ENCODE assay signal across 8 cellular contexts in the genomic region with DNA sequence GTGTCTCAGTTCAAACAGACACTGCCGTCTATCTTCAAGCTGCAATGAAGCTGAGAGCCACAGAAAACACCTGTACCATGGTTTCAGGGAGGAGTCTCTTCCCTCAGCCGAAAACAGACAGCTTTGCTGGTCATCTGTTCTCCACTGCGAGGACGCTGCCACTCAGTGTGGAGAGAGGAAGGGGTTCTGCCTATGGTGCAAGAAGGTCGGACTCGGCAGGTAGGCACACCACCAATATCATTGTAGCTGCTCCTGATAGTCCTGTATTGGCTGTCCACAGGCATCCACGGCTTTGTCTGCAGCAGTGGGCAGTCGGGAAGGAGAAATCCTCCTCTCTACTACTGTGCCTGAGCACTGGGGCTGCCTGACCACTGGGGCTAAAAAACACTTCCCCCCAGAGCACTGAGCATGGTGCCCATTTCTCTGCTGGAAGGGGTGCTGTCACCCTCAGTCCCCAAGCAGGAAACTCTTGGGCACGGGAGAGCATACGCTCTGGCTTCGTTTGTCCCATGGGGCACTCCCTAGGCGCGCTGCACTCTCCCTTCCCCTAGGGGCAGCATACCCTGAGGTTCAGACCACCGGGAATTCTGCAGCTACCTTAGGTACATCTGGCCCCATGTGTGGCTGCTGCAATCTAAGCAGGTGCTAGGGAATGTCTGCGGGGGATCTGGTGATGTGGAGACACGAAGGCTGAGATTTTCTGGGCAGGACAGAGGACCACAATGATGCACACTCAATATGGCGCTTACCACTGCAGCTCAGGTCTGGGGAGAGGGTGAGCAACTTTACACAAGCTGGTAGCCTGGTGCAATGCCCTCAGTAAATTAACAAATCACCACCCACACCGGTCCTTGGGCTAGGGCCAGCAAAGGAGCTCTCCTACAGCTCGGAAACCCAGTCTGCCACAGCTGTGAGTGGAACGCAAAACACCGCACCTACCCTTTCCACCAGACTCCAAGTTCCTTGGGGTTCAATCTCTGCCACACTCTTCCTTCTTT.
DNase-seq lines count a peak whose midpoint lies in the region; ATAC-seq, FAIRE-seq and TF ChIP-seq lines count a peak whose summit lies in the region.

No MANE protein-coding gene starts in this region.

- DNase-seq in GM12891 (ENCODE audit: insufficient read length, low spot score) (no peak), body of pancreas (peak; percentile 61 to 74 (median 68)), hippocampal formation (lab: John Stamatoyannopoulos, UW) (no peak), globus pallidus (ENCODE audit: low spot score) (no peak), SKM-1 treated with dmso at 0.1 percent for 144 hours (lab: John Stamatoyannopoulos, UW; ENCODE audit: unreplicated experiment) (no peak)
- no peak for DNase-seq in Jurkat, Clone E6-1 (ENCODE audit: low read depth, low spot score)

- FAIRE-seq in GM12891 (lab: Jason Lieb, UNC), result peak; percentile 55

- TF ChIP-seq CTCF in body of pancreas (IDR thresholded peaks at IDR 0.05), result peak; percentile 38 to 78 (median 58)

- intact Hi-C loops in body of pancreas (cut with DNase I), result no loop called here

- H3K27me3 ChIP-seq in body of pancreas, result no peaks in the 10 kb centered on the region
- no peaks in the 10 kb centered on the region for H3K27me3 ChIP-seq in mucosa of rectum (ENCODE audit: control insufficient read depth in 2 of 2, insufficient read depth in 2 of 2, low read length in 2 of 2)

- H3K4me1 ChIP-seq in body of pancreas (no peaks in the 10 kb centered on the region), mucosa of rectum (ENCODE audit: control insufficient read depth in 2 of 2, insufficient read depth in 2 of 2, low read length in 2 of 2) (no peaks in the 10 kb centered on the region)

- WGBS in body of pancreas, 2 donors, result 29 to 43% methylated on average over 15 to 21 of the region's 21 CpGs

- no peaks in the 10 kb centered on the region for H3K36me3 ChIP-seq in body of pancreas (replicated peaks in 1 of 2; ENCODE audit: insufficient read depth in 1 of 2, low read depth in 2 of 2)
- no peaks in the 10 kb centered on the region for H3K36me3 ChIP-seq in mucosa of rectum (ENCODE audit: control insufficient read depth in 2 of 2, insufficient read depth in 2 of 2, low read length in 2 of 2)

- H3K27ac ChIP-seq in body of pancreas (peak overlapping the region in 3 of 4 donors; percentile 42 to 53 (median 45)), mucosa of rectum (ENCODE audit: low read depth in 2 of 2, low read length in 2 of 2) (peak overlapping the region; percentile 33 to 43)

- TF ChIP-seq POLR2A in GM12891 (IDR thresholded peaks at IDR 0.05; ENCODE audit: low read depth, low read length), result no peak
- no peak for TF ChIP-seq POLR2A in body of pancreas (IDR thresholded peaks at IDR 0.05)

- no peaks in the 10 kb centered on the region for H3K9me3 ChIP-seq in body of pancreas
- no peaks in the 10 kb centered on the region for H3K9me3 ChIP-seq in mucosa of rectum (ENCODE audit: control insufficient read depth in 2 of 2, low read length in 2 of 2)

- H3K4me3 ChIP-seq in Jurkat, Clone E6-1 (ENCODE audit: low read length), result peak overlapping the region; percentile 35
- peak overlapping the region; percentile 43 to 67 for H3K4me3 ChIP-seq in body of pancreas
- H3K4me3 ChIP-seq in mucosa of rectum (ENCODE audit: low read length in 2 of 2), result peak overlapping the region; percentile 80 to 86

- peak overlapping the region; percentile 44 to 48 for H3K9ac ChIP-seq in mucosa of rectum (ENCODE audit: low read depth in 1 of 2, low read length in 2 of 2)

- peak; percentile 46 for ATAC-seq in GM21717 (IDR thresholded peaks at IDR 0.05; ENCODE audit: unreplicated experiment)
- ATAC-seq in body of pancreas, result peak; percentile 87

TF ChIP-seq in GM12891, 5 proteins besides CTCF, POLR2A, EP300 and RAD21:
- TF ChIP-seq PAX5 (IDR thresholded peaks at IDR 0.05; ENCODE audit: insufficient read depth, low read length, severe bottlenecking) (no peak), SPI1 (IDR thresholded peaks at IDR 0.05; ENCODE audit: low read depth, low read length) (no peak), POU2F2 (IDR thresholded peaks at IDR 0.05; ENCODE audit: low read depth, low read length) (no peak), POLR2AphosphoS5 (IDR thresholded peaks at IDR 0.05; ENCODE audit: low read depth, low read length) (no peak), TAF1 (IDR thresholded peaks at IDR 0.05; ENCODE audit: low read depth, low read length) (no peak)

Comparison
In these comparisons a context has a peak if more than half of its experiments do, and no peak if none do; other contexts are left out.
1. DNase-seq: peak in body of pancreas (4 of 4); none in GM12891 (single experiment), Jurkat, Clone E6-1 (single experiment), hippocampal formation (0 of 2), globus pallidus (single experiment) and SKM-1 treated with dmso at 0.1 percent for 144 hours (single experiment).
2. Peak in every context shown above with its lines, with median percentiles within 50 percentile points of each other: H3K4me3 ChIP-seq.